Comparison of ENCODE assay signal across 21 cellular contexts in the genomic region with DNA sequence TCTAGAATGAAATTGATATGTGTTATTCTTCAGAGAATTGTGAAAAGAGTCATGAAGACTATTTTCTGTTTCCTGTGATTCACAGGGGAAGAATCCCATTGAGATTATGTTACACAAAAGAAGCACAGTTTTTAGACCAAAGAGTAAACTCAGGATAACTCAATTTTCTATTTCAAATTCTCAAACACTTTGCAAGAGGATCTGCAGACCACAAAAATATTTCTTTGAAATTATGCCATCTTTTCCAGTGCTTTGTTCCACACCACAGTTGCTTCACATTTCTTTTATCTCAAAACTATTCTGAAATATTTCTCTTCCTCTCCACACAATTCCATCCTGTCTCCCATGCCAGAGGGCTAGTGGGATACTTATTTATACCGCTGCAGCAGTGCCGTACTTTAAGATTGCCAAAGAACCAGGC.
DNase-seq lines count a peak whose midpoint lies in the region; ATAC-seq and TF ChIP-seq lines count a peak whose summit lies in the region.
"Had no signal": no experiment of that assay in that cellular context is flagged by ENCODE, and none has a peak within 500 bp of the region (broad histone marks: within the 10 kb centered on the region; RNA-seq: fewer than 3 reads in every experiment).

No MANE protein-coding gene starts in this region.

- TF ChIP-seq EP300 in upper lobe of left lung (IDR thresholded peaks at IDR 0.05): no peak

- TF ChIP-seq POLR2A in upper lobe of left lung (IDR thresholded peaks at IDR 0.05): no peak

- H3K9me3 ChIP-seq in RWPE2 (ENCODE audit: severe bottlenecking): no peaks in the 10 kb centered on the region
- H3K9me3 ChIP-seq in mesodermal cell (ENCODE audit: control insufficient read depth, low read length): peaks cover 4% of the 10 kb centered on the region
- peaks cover 0 to under 1% (median 0%) of the 10 kb centered on the region in 4 donors for H3K9me3 ChIP-seq in upper lobe of left lung
- H3K9me3 ChIP-seq: Caco-2, thyroid gland had no signal

- TF ChIP-seq CTCF in RWPE2 (IDR thresholded peaks at IDR 0.05; ENCODE audit: poor library complexity, severe bottlenecking) (no peak), choroid plexus epithelial cell (conservative IDR thresholded peaks at IDR 0.05; ENCODE audit: low read depth, low read length) (no peak), upper lobe of left lung (IDR thresholded peaks at IDR 0.05) (no peak)

- peak; percentile 87 for ATAC-seq in RWPE2 (ENCODE audit: low read depth)
- no peak for ATAC-seq in HG02588 (IDR thresholded peaks at IDR 0.05; ENCODE audit: unreplicated experiment)
- no peak for ATAC-seq in HG03045 (IDR thresholded peaks at IDR 0.05; ENCODE audit: unreplicated experiment)
- no peak for ATAC-seq in upper lobe of left lung (ENCODE audit: low FRiP score in 2 of 2)
- ATAC-seq: heart right ventricle, left colon had no signal

- H3K36me3 ChIP-seq in RWPE2 (ENCODE audit: low read depth) (peaks cover 4% of the 10 kb centered on the region; the same call in 1 of the 2 replicates), mesodermal cell (ENCODE audit: control insufficient read depth, insufficient read depth, low read length) (no peaks in the 10 kb centered on the region), upper lobe of left lung (no peaks in the 10 kb centered on the region)
- H3K36me3 ChIP-seq: heart right ventricle, thyroid gland had no signal

- H3K27ac ChIP-seq in RWPE2 (ENCODE audit: poor library complexity, severe bottlenecking) (peak overlapping the region; percentile 98), mesodermal cell (ENCODE audit: low read depth, low read length, severe bottlenecking) (peak overlapping the region; percentile 62), upper lobe of left lung (no peak overlapping the region)
- H3K27ac ChIP-seq: heart right ventricle, PC-9, thyroid gland had no signal

- 82% methylated on average over 2 of the region's 2 CpGs; no CpG with 5 or more reads in 1 of the 2 experiments for WGBS in mesodermal cell (ENCODE audit: insufficient coverage in 2 of 2), 2 experiments
- 70 to 83% methylated on average over 2 of the region's 2 CpGs for WGBS in upper lobe of left lung, 2 donors

- H3K4me1 ChIP-seq in RWPE2 (ENCODE audit: insufficient read depth, poor library complexity, severe bottlenecking) (peaks cover 34% of the 10 kb centered on the region), mesodermal cell (ENCODE audit: control insufficient read depth, insufficient read depth, low read length, poor library complexity, severe bottlenecking) (peaks cover 14% of the 10 kb centered on the region), upper lobe of left lung (no peaks in the 10 kb centered on the region)
- H3K4me1 ChIP-seq: Caco-2, heart right ventricle, thyroid gland had no signal

- DNase-seq in COLO829 (ENCODE audit: low spot score) (peak; percentile 79), RWPE2 (ENCODE audit: low spot score) (peak; percentile 44), choroid plexus epithelial cell (ENCODE audit: low read depth) (peak; percentile 88), SKM-1 treated with dmso at 0.1 percent for 144 hours (lab: John Stamatoyannopoulos, UW; ENCODE audit: unreplicated experiment) (no peak), upper lobe of left lung (no peak)
- DNase-seq: activated CD4-positive, alpha-beta T cell treated with anti-CD3 and anti-CD28 coated beads for 1 hour; activated CD8-positive, alpha-beta memory T cell treated with anti-CD3 and anti-CD28 coated beads, Interleukin-2, amount 50 U/mL, for 4 hours; Caco-2; central memory CD4-positive, alpha-beta T cell; endodermal cell; heart right ventricle; left colon; naive B cell; NCI-H1694 treated with DMSO at 0.1 percent for 48 hours; NCI-H446; T-helper 2 cell; thyroid gland had no signal

- H3K4me3 ChIP-seq in RWPE2 (ENCODE audit: severe bottlenecking): peak overlapping the region; percentile 31
- H3K4me3 ChIP-seq in choroid plexus epithelial cell (ENCODE audit: low read depth, low read length): peak overlapping the region; percentile 51
- no peak overlapping the region for H3K4me3 ChIP-seq in mesodermal cell (ENCODE audit: extremely low read depth, insufficient read depth, low read length, poor library complexity, severe bottlenecking)
- H3K4me3 ChIP-seq in upper lobe of left lung: no peak overlapping the region
- H3K4me3 ChIP-seq: heart right ventricle, PC-9, thyroid gland had no signal

- H3K27me3 ChIP-seq in RWPE2 (ENCODE audit: insufficient read depth, poor library complexity, severe bottlenecking) (no peaks in the 10 kb centered on the region), upper lobe of left lung (no peaks in the 10 kb centered on the region)
- H3K27me3 ChIP-seq: heart right ventricle, thyroid gland had no signal

Comparison
In these comparisons a context has a peak if more than half of its experiments do, and no peak if none do; other contexts are left out.
1. DNase-seq: peak in COLO829 (single experiment), RWPE2 (single experiment) and choroid plexus epithelial cell (single experiment); none in SKM-1 treated with dmso at 0.1 percent for 144 hours (single experiment) and upper lobe of left lung (0 of 2).
2. H3K27ac ChIP-seq: peak in RWPE2 (single experiment) and mesodermal cell (single experiment); none in upper lobe of left lung (0 of 4).
3. H3K4me3 ChIP-seq: peak in RWPE2 (single experiment) and choroid plexus epithelial cell (single experiment); none in mesodermal cell (single experiment) and upper lobe of left lung (0 of 4).